In genomic region chr22:26428515-26429457, GRCh38 we compare ENCODE assay signal across 1 cellular context.
TF ChIP-seq lines count a peak whose summit lies in the region.

TSS of gene ASPHD2 (plus strand) at chr22:26429260. CDS start at chr22:26433616, 4,356 bp downstream.

TF ChIP-seq in HEK293, 187 proteins besides CTCF, POLR2A, EP300 and RAD21 (continued from another document and continues in another):
- TF ChIP-seq PRDM4 (tag by site-specific recombination; IDR thresholded peaks at IDR 0.05) (no peak; the same call in 1 of the 2 replicates), TCF7L2 (IDR thresholded peaks at IDR 0.05; ENCODE audit: borderline replicate concordance, low read depth, low read length) (no peak), ZNF76 (tag by site-specific recombination; IDR thresholded peaks at IDR 0.05; ENCODE audit: borderline replicate concordance, low read depth) (no peak), ZNF449 (tag by site-specific recombination; IDR thresholded peaks at IDR 0.05) (peak; percentile 61; the same call in 1 of the 2 replicates), ZNF701 (tag by site-specific recombination; IDR thresholded peaks at IDR 0.05) (no peak), ZNF2 (tag by site-specific recombination; IDR thresholded peaks at IDR 0.05) (0 out of 2 replicates have a peak, but pooled peaks have one; percentile 61), OSR2 (tag by site-specific recombination; IDR thresholded peaks at IDR 0.05) (no peak), ZNF335 (tag by site-specific recombination; conservative IDR thresholded peaks at IDR 0.05) (peak; percentile 92), ZBTB17 (tag by site-specific recombination; IDR thresholded peaks at IDR 0.05) (peak; percentile 85), SP2 (tag by site-specific recombination; IDR thresholded peaks at IDR 0.05) (peak; percentile 40), ZNF280D (tag by site-specific recombination; IDR thresholded peaks at IDR 0.05) (no peak), ZNF121 (tag by site-specific recombination; IDR thresholded peaks at IDR 0.05) (no peak), SP7 (tag by site-specific recombination; IDR thresholded peaks at IDR 0.05) (peak; percentile 52; the same call in 1 of the 2 replicates), IKZF3 (tag by site-specific recombination; IDR thresholded peaks at IDR 0.05) (no peak), ZNF274 (IDR thresholded peaks at IDR 0.05; ENCODE audit: low read length) (no peak), ZNF274 (tag by site-specific recombination; IDR thresholded peaks at IDR 0.05; ENCODE audit: borderline replicate concordance) (no peak), AEBP2 (tag by site-specific recombination; IDR thresholded peaks at IDR 0.05; ENCODE audit: borderline replicate concordance) (no peak), YY1 (tag by site-specific recombination; IDR thresholded peaks at IDR 0.05) (no peak), ZNF549 (tag by site-specific recombination; IDR thresholded peaks at IDR 0.05) (no peak), ZNF692 (tag by site-specific recombination; IDR thresholded peaks at IDR 0.05) (peak; percentile 72; the same call in 1 of the 2 replicates), ZNF837 (tag by site-specific recombination; IDR thresholded peaks at IDR 0.05) (no peak), KLF8 (tag by site-specific recombination; IDR thresholded peaks at IDR 0.05) (peak; percentile 64), ZNF223 (tag by site-specific recombination; IDR thresholded peaks at IDR 0.05) (no peak), KLF16 (tag by site-specific recombination; IDR thresholded peaks at IDR 0.05) (peak; percentile 48; the same call in 1 of the 2 replicates), ZNF362 (tag by site-specific recombination; IDR thresholded peaks at IDR 0.05) (no peak), HOXC10 (CRISPR knock-in tag; IDR thresholded peaks at IDR 0.05) (no peak), ZNF626 (tag by site-specific recombination; IDR thresholded peaks at IDR 0.05) (no peak), EGR2 (tag by site-specific recombination; IDR thresholded peaks at IDR 0.05; ENCODE audit: low read depth) (no peak), ZBTB44 (tag by site-specific recombination; IDR thresholded peaks at IDR 0.05) (no peak), ZBTB8A (tag by site-specific recombination; IDR thresholded peaks at IDR 0.05) (peak; percentile 97), ZNF610 (tag by site-specific recombination; IDR thresholded peaks at IDR 0.05; ENCODE audit: borderline replicate concordance) (no peak), ZNF23 (tag by site-specific recombination; IDR thresholded peaks at IDR 0.05; ENCODE audit: borderline replicate concordance) (no peak), ZNF777 (tag by site-specific recombination; IDR thresholded peaks at IDR 0.05; ENCODE audit: borderline replicate concordance) (no peak; the same call in 1 of the 2 replicates), ZNF341 (tag by site-specific recombination; IDR thresholded peaks at IDR 0.05; ENCODE audit: low read depth) (0 out of 2 replicates have a peak, but pooled peaks have one; percentile 54), TRIM28 (IDR thresholded peaks at IDR 0.05; ENCODE audit: borderline replicate concordance, low read length) (no peak), ZNF211 (tag by site-specific recombination; IDR thresholded peaks at IDR 0.05; ENCODE audit: low read depth) (no peak), PRDM1 (tag by site-specific recombination; IDR thresholded peaks at IDR 0.05) (peak; percentile 89), ZFP37 (tag by site-specific recombination; IDR thresholded peaks at IDR 0.05) (no peak), MEIS1 (CRISPR knock-in tag; IDR thresholded peaks at IDR 0.05; ENCODE audit: borderline replicate concordance) (no peak), ZFHX2 (tag by site-specific recombination; conservative IDR thresholded peaks at IDR 0.05) (0 out of 2 replicates have a peak, but pooled peaks have one; percentile 5), ZNF114 (tag by site-specific recombination; IDR thresholded peaks at IDR 0.05) (no peak), MZF1 (tag by site-specific recombination; IDR thresholded peaks at IDR 0.05; ENCODE audit: borderline replicate concordance) (no peak), ZNF248 (tag by site-specific recombination; IDR thresholded peaks at IDR 0.05) (no peak), INSM2 (tag by site-specific recombination; IDR thresholded peaks at IDR 0.05) (no peak), KLF9 (tag by site-specific recombination; IDR thresholded peaks at IDR 0.05; ENCODE audit: low read depth) (no peak), ZNF37A (tag by site-specific recombination; IDR thresholded peaks at IDR 0.05) (no peak), GLI2 (tag by site-specific recombination; IDR thresholded peaks at IDR 0.05; ENCODE audit: borderline replicate concordance, low read depth) (no peak), MYNN (tag by site-specific recombination; IDR thresholded peaks at IDR 0.05; ENCODE audit: borderline replicate concordance) (no peak), ZNF670 (tag by site-specific recombination; IDR thresholded peaks at IDR 0.05; ENCODE audit: low read depth) (no peak), ZNF658 (tag by site-specific recombination; IDR thresholded peaks at IDR 0.05) (no peak), ZNF521 (tag by site-specific recombination; IDR thresholded peaks at IDR 0.05) (no peak), ZNF747 (tag by site-specific recombination; IDR thresholded peaks at IDR 0.05) (no peak), ZNF473 (tag by site-specific recombination; IDR thresholded peaks at IDR 0.05) (no peak), ZNF530 (tag by site-specific recombination; IDR thresholded peaks at IDR 0.05; ENCODE audit: low read depth) (no peak), ZNF776 (tag by site-specific recombination; IDR thresholded peaks at IDR 0.05; ENCODE audit: borderline replicate concordance) (no peak), ZNF660 (tag by site-specific recombination; IDR thresholded peaks at IDR 0.05) (no peak), SALL2 (tag by site-specific recombination; IDR thresholded peaks at IDR 0.05; ENCODE audit: borderline replicate concordance) (no peak), ZFP41 (tag by site-specific recombination; IDR thresholded peaks at IDR 0.05; ENCODE audit: borderline replicate concordance) (no peak), KLF7 (tag by site-specific recombination; IDR thresholded peaks at IDR 0.05; ENCODE audit: borderline replicate concordance) (peak; percentile 38; the same call in 1 of the 2 replicates), ZNF555 (tag by site-specific recombination; conservative IDR thresholded peaks at IDR 0.05) (no peak), ZNF138 (tag by site-specific recombination; IDR thresholded peaks at IDR 0.05; ENCODE audit: borderline replicate concordance) (no peak), ZBTB20 (tag by site-specific recombination; IDR thresholded peaks at IDR 0.05) (peak; percentile 70)
